8 cellular contexts compared by ENCODE assay signal in genomic region chr17:63549946-63550815, GRCh38. TPM values are rescaled to one million over a fixed set of nuclear protein-coding genes. Genes with fewer than 3 reads are reported as not detected.
DNase-seq lines count a peak whose midpoint lies in the region; ATAC-seq lines count a peak whose summit lies in the region.

A gene with protein sequence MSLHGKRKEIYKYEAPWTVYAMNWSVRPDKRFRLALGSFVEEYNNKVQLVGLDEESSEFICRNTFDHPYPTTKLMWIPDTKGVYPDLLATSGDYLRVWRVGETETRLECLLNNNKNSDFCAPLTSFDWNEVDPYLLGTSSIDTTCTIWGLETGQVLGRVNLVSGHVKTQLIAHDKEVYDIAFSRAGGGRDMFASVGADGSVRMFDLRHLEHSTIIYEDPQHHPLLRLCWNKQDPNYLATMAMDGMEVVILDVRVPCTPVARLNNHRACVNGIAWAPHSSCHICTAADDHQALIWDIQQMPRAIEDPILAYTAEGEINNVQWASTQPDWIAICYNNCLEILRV (plus strand): TSS chr17:63550477. CDS start chr17:63550678, 201 bp downstream.

- peak within 1 kb of the TSS; percentile 96 for H3K4me2 ChIP-seq in BLaER1

- peaks cover 18% of the 10 kb centered on the region for H3K36me3 ChIP-seq in BLaER1

- peaks cover 34% of the 10 kb centered on the region for H3K4me1 Mint-ChIP-seq in activated CD4-positive, alpha-beta T cell treated with anti-CD3 and anti-CD28 coated beads, Interleukin-2, amount 10 ng/mL, durations not matched to agents 7 days and 5 days

- H3K27ac Mint-ChIP-seq in activated CD4-positive, alpha-beta T cell treated with anti-CD3 and anti-CD28 coated beads, Interleukin-2, amount 10 ng/mL, durations not matched to agents 7 days and 5 days: peak within 1 kb of the TSS; percentile 97

- no peaks in the 10 kb centered on the region for H3K9me3 Mint-ChIP-seq in activated CD4-positive, alpha-beta T cell treated with anti-CD3 and anti-CD28 coated beads, Interleukin-2, amount 10 ng/mL, durations not matched to agents 7 days and 5 days

- no peaks in the 10 kb centered on the region for H3K27me3 Mint-ChIP-seq in activated CD4-positive, alpha-beta T cell treated with anti-CD3 and anti-CD28 coated beads, Interleukin-2, amount 10 ng/mL, durations not matched to agents 7 days and 5 days

- H3K9me3 ChIP-seq in BLaER1: no peaks in the 10 kb centered on the region

- DNase-seq in NCI-H69 (lab: John Stamatoyannopoulos, UW) (peak; percentile 100), cortex of kidney (lab: John Stamatoyannopoulos, UW) (peak; percentile 69), left kidney (ENCODE audit: low read depth, low spot score) (peak; percentile 100)
- DNase-seq in activated CD4-positive, alpha-beta T cell treated with anti-CD3 and anti-CD28 coated beads, Interleukin-2, amount 10 ng/mL, durations not matched to agents 7 days and 5 days: peak; percentile 100
- peak; percentile 99 to 100 for DNase-seq in stimulated activated CD4-positive, alpha-beta T cell treated with anti-CD3 and anti-CD28 coated beads, Interleukin-2, amount 100 ng/mL, for 24 hours

- CTCF ChIA-PET in activated CD4-positive, alpha-beta T cell treated with anti-CD3 and anti-CD28 coated beads, Interleukin-2, amount 10 ng/mL, durations not matched to agents 7 days and 5 days (lab: Charles Lee): interaction anchor here (0.6 to 2.1 kb wide), 7 partner anchors 8 to 340 kb away, joined by 3 to 10 read pairs (median 4); partner anchors contain the start of gene PSMC5

- peaks cover 44% of the 10 kb centered on the region for H3K4me1 ChIP-seq in BLaER1

- peak within 1 kb of the TSS; percentile 98 for H3K9ac ChIP-seq in BLaER1

- H3K4me3 Mint-ChIP-seq in activated CD4-positive, alpha-beta T cell treated with anti-CD3 and anti-CD28 coated beads, Interleukin-2, amount 10 ng/mL, durations not matched to agents 7 days and 5 days: peak within 1 kb of the TSS; percentile 92

- peaks cover 46% of the 10 kb centered on the region for H4K20me1 ChIP-seq in BLaER1

- H3K4me3 ChIP-seq in BLaER1: peak within 1 kb of the TSS; percentile 97

- POLR2A ChIA-PET in activated CD4-positive, alpha-beta T cell treated with anti-CD3 and anti-CD28 coated beads, Interleukin-2, amount 10 ng/mL, durations not matched to agents 7 days and 5 days (lab: Charles Lee): interaction anchor here (0.5 to 1.9 kb wide), 5 partner anchors 14 to 825 kb away, joined by 3 to 6 read pairs (median 3); partner anchors contain the start of gene ICAM2

- H3K27me3 ChIP-seq in BLaER1: no peaks in the 10 kb centered on the region

- H3K36me3 Mint-ChIP-seq in activated CD4-positive, alpha-beta T cell treated with anti-CD3 and anti-CD28 coated beads, Interleukin-2, amount 10 ng/mL, durations not matched to agents 7 days and 5 days (ENCODE audit: low read depth): peaks cover 24% of the 10 kb centered on the region

- peak; percentile 92 for ATAC-seq in GM19328 (IDR thresholded peaks at IDR 0.05; ENCODE audit: unreplicated experiment)
- peak; percentile 94 for ATAC-seq in HG03520 (IDR thresholded peaks at IDR 0.05; ENCODE audit: unreplicated experiment)

- H3K27ac ChIP-seq in BLaER1: peak within 1 kb of the TSS; percentile 96

RNA-seq across cellular contexts. Expression of the gene that starts here (rescaled TPM):
- 100 to 1,000 TPM; 135 to 139 TPM for total RNA-seq in activated CD4-positive, alpha-beta T cell treated with anti-CD3 and anti-CD28 coated beads, Interleukin-2, amount 10 ng/mL, durations not matched to agents 7 days and 5 days

Comparison
In these comparisons a context has a peak if more than half of its experiments do, and no peak if none do; other contexts are left out.
1. Peak in every context shown above with its lines: DNase-seq, ATAC-seq, H3K4me3 ChIP-seq and H3K27ac ChIP-seq.